In the genomic region with DNA sequence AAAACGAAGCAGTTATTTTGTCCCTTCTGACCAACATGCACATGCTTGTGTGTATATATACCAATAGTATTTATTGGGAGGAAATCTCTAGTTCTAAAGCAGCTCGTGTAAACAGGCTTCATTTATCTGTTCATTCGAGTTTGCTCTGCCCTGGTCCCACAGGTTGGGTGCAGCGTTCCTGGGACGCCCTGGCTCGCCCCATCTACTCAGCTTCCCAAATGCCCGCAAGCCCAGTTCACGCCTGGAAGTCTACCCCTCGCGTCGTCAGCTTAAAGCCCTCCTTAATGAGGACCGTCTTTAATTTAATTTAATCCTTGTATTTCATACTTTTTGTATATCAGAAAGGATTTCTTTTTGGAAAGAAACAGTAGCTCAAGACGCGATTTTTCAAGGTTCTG, we compare ENCODE assay signal across 8 cellular contexts. TPM values are rescaled to one million over a fixed set of nuclear protein-coding genes. Genes with fewer than 3 reads are reported as not detected.
DNase-seq lines count a peak whose midpoint lies in the region; ATAC-seq lines count a peak whose summit lies in the region.

No MANE protein-coding gene starts in this region.

- ATAC-seq in activated T-helper 17 cell treated with anti-CD3 and anti-CD28 coated beads, Interleukin-2, amount 50 U/mL, for 72 hours (replicated peaks): no peak
- no peak for ATAC-seq in stimulated activated memory B cell treated with anti-CD40 and anti-IgM and Interleukin-4, amounts not matched to agents 10 μg/mL and 1 μg/mL and 100 μg/mL, for 72 hours

- H3K4me3 ChIP-seq in H7 (ENCODE audit: insufficient read depth, low read depth, low read length): peak overlapping the region; percentile 41
- H3K4me3 ChIP-seq in iPS-15b (ENCODE audit: low read depth, low read length): peak overlapping the region; percentile 45

- no peaks in the 10 kb centered on the region for H3K4me1 Mint-ChIP-seq in activated T-helper 17 cell treated with anti-CD3 and anti-CD28 coated beads, Interleukin-2, amount 50 U/mL, for 72 hours
- peaks cover 24% of the 10 kb centered on the region for H3K4me1 Mint-ChIP-seq in stimulated activated memory B cell treated with anti-CD40 and anti-IgM and Interleukin-4, amounts not matched to agents 10 μg/mL and 1 μg/mL and 100 μg/mL, for 72 hours

- no peaks in the 10 kb centered on the region for H3K9me3 Mint-ChIP-seq in activated T-helper 17 cell treated with anti-CD3 and anti-CD28 coated beads, Interleukin-2, amount 50 U/mL, for 72 hours
- no peaks in the 10 kb centered on the region for H3K9me3 Mint-ChIP-seq in stimulated activated memory B cell treated with anti-CD40 and anti-IgM and Interleukin-4, amounts not matched to agents 10 μg/mL and 1 μg/mL and 100 μg/mL, for 72 hours

- H3K9ac ChIP-seq in iPS-15b (ENCODE audit: low read depth, low read length): no peak overlapping the region

- H3K27me3 Mint-ChIP-seq in activated T-helper 17 cell treated with anti-CD3 and anti-CD28 coated beads, Interleukin-2, amount 50 U/mL, for 72 hours: peaks cover 12% of the 10 kb centered on the region
- peaks cover 37% of the 10 kb centered on the region for H3K27me3 Mint-ChIP-seq in stimulated activated memory B cell treated with anti-CD40 and anti-IgM and Interleukin-4, amounts not matched to agents 10 μg/mL and 1 μg/mL and 100 μg/mL, for 72 hours

- peak; percentile 48 for DNase-seq in H7
- DNase-seq in NCI-H524 treated with DMSO at 0.1 percent for 48 hours (lab: John Stamatoyannopoulos, UW): no peak
- DNase-seq in NCI-H146 treated with DMSO at 0.1 percent for 48 hours (lab: John Stamatoyannopoulos, UW; ENCODE audit: unreplicated experiment): no peak
- no peak for DNase-seq in putamen (ENCODE audit: low spot score)
- DNase-seq in NCI-H446 treated with DMSO at 0.1 percent for 48 hours (lab: John Stamatoyannopoulos, UW): no peak

- H3K27me3 ChIP-seq in H7 (ENCODE audit: control insufficient read depth, insufficient read depth, low read length) (peaks cover 22% of the 10 kb centered on the region), iPS-15b (ENCODE audit: control insufficient read depth, insufficient read depth, low read length) (peaks cover 34% of the 10 kb centered on the region)

- H3K27ac Mint-ChIP-seq in activated T-helper 17 cell treated with anti-CD3 and anti-CD28 coated beads, Interleukin-2, amount 50 U/mL, for 72 hours: no peak overlapping the region
- H3K27ac Mint-ChIP-seq in stimulated activated memory B cell treated with anti-CD40 and anti-IgM and Interleukin-4, amounts not matched to agents 10 μg/mL and 1 μg/mL and 100 μg/mL, for 72 hours: no peak overlapping the region

- peaks cover 3% of the 10 kb centered on the region for H3K4me1 ChIP-seq in iPS-15b (ENCODE audit: control insufficient read depth, insufficient read depth, low read length)

- no peaks in the 10 kb centered on the region for H3K36me3 ChIP-seq in H7 (replicated peaks; ENCODE audit: control insufficient read depth, insufficient read depth, low read length)
- no peaks in the 10 kb centered on the region for H3K36me3 ChIP-seq in iPS-15b (ENCODE audit: control insufficient read depth, insufficient read depth, low read length)

- H3K36me3 Mint-ChIP-seq in activated T-helper 17 cell treated with anti-CD3 and anti-CD28 coated beads, Interleukin-2, amount 50 U/mL, for 72 hours (ENCODE audit: low read depth): no peaks in the 10 kb centered on the region
- H3K36me3 Mint-ChIP-seq in stimulated activated memory B cell treated with anti-CD40 and anti-IgM and Interleukin-4, amounts not matched to agents 10 μg/mL and 1 μg/mL and 100 μg/mL, for 72 hours: peaks cover 12% of the 10 kb centered on the region

- peak overlapping the region; percentile 62 for H3K4me3 Mint-ChIP-seq in activated T-helper 17 cell treated with anti-CD3 and anti-CD28 coated beads, Interleukin-2, amount 50 U/mL, for 72 hours
- peak overlapping the region; percentile 76 for H3K4me3 Mint-ChIP-seq in stimulated activated memory B cell treated with anti-CD40 and anti-IgM and Interleukin-4, amounts not matched to agents 10 μg/mL and 1 μg/mL and 100 μg/mL, for 72 hours

- H3K9me3 ChIP-seq in iPS-15b (ENCODE audit: control insufficient read depth, insufficient read depth, low read length): no peaks in the 10 kb centered on the region

RNA-seq across cellular contexts. Expression of gene THSD1, which starts 0.6 kb away (rescaled TPM):
- total RNA-seq in H7 (2014; rRNA removed; shearing (Covaris generic)): 0.07 TPM in 2 replicates
- total RNA-seq in activated T-helper 17 cell treated with anti-CD3 and anti-CD28 coated beads, Interleukin-2, amount 50 U/mL, for 72 hours: under 1 TPM; 0.32 to 0.54 TPM

RNA-seq across cellular contexts. Expression of gene VPS36, which starts 45.1 kb away (rescaled TPM):
- total RNA-seq in H7 (2014; rRNA removed; shearing (Covaris generic)): 13.8 and 21.3 TPM in 2 replicates
- total RNA-seq in activated T-helper 17 cell treated with anti-CD3 and anti-CD28 coated beads, Interleukin-2, amount 50 U/mL, for 72 hours: 10 to 100 TPM; 24.0 to 37.6 TPM

RNA-seq across cellular contexts. Expression of gene CKAP2, which starts 49.9 kb away (rescaled TPM):
- 35.8 and 55.8 TPM in 2 replicates for total RNA-seq in H7 (2014; rRNA removed; shearing (Covaris generic))
- 10 to 100 TPM; 61.0 to 79.7 TPM for total RNA-seq in activated T-helper 17 cell treated with anti-CD3 and anti-CD28 coated beads, Interleukin-2, amount 50 U/mL, for 72 hours
